10 cellular contexts compared by ENCODE assay signal in the genomic region with DNA sequence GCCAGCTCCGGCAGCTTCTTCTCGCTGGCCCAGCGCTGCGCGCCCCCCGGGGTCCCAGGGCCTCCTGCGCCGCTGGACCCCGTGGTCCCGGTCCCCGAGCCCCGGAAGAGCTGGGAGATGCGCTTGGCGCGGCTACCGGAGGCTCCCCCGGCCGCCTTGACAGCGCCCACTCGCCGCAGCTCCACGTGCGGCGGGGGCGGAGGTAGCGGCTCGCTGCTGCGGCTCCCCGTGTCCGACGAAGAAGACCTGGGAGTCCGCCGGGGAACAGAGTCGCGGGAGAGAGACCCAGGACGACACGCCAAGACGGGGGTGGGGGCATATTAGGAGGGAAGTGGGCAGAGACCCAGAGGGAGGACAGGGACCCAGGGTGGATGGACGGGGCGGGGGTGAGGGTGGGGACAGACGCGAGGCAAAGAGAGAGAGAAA. TPM values are rescaled to one million over a fixed set of nuclear protein-coding genes. Genes with fewer than 3 reads are reported as not detected.
DNase-seq lines count a peak whose midpoint lies in the region; ATAC-seq and TF ChIP-seq lines count a peak whose summit lies in the region.
"Had no signal": no experiment of that assay in that cellular context is flagged by ENCODE, and none has a peak within 500 bp of the region (broad histone marks: within the 10 kb centered on the region; RNA-seq: fewer than 3 reads in every experiment).

No MANE protein-coding gene starts in this region.

- H3K4me3 ChIP-seq in WI38 (ENCODE audit: low read depth, low read length): peak overlapping the region; percentile 43
- peak overlapping the region; percentile 79 for H3K4me3 ChIP-seq in hepatocyte
- H3K4me3 ChIP-seq in skin epidermis: peak overlapping the region; percentile 31 to 61 (median 50)
- H3K4me3 ChIP-seq in MG63: no peak overlapping the region; the same call in 1 of the 2 replicates

- H3K4me3 Mint-ChIP-seq in activated T-helper 2 cell treated with anti-CD3 and anti-CD28 coated beads, Interferon-gamma antibody, Interleukin-2, Interleukin-4, amounts not matched to agents 10 μg/mL and 5 μg/mL and 100 μg/mL, durations not matched to agents 14 hours and 24 hours and 36 hours (ENCODE audit: low read depth): no peak overlapping the region

- no peaks in the 10 kb centered on the region for H4K20me1 ChIP-seq in hepatocyte (ENCODE audit: insufficient read depth, poor library complexity, severe bottlenecking)

- H3K79me2 ChIP-seq in hepatocyte: no peaks in the 10 kb centered on the region

- peak overlapping the region; percentile 86 for H2AFZ ChIP-seq in hepatocyte

- no peak overlapping the region for H3K27ac Mint-ChIP-seq in activated T-helper 2 cell treated with anti-CD3 and anti-CD28 coated beads, Interferon-gamma antibody, Interleukin-2, Interleukin-4, amounts not matched to agents 10 μg/mL and 5 μg/mL and 100 μg/mL, durations not matched to agents 14 hours and 24 hours and 36 hours

- H3K36me3 Mint-ChIP-seq in activated T-helper 2 cell treated with anti-CD3 and anti-CD28 coated beads, Interferon-gamma antibody, Interleukin-2, Interleukin-4, amounts not matched to agents 10 μg/mL and 5 μg/mL and 100 μg/mL, durations not matched to agents 14 hours and 24 hours and 36 hours (ENCODE audit: low read depth): no peaks in the 10 kb centered on the region

- peaks cover 9% of the 10 kb centered on the region for H3K4me1 ChIP-seq in hepatocyte (ENCODE audit: insufficient read depth)

- H3K9me3 ChIP-seq in hepatocyte (ENCODE audit: low read depth) (no peaks in the 10 kb centered on the region), MG63 (no peaks in the 10 kb centered on the region)

- 3% methylated on average over 36 of the region's 42 CpGs for WGBS in hepatocyte (ENCODE audit: low lambda C conversion rate, missing lambda C conversion rate)

- intact Hi-C loops in activated T-helper 2 cell treated with anti-CD3 and anti-CD28 coated beads, Interferon-gamma antibody, Interleukin-2, Interleukin-4, amounts not matched to agents 10 μg/mL and 5 μg/mL and 100 μg/mL, durations not matched to agents 14 hours and 24 hours and 36 hours (cut with micrococcal nuclease): no loop called here

- DNase-seq in hepatocyte (ENCODE audit: low spot score) (no peak), MG63 (no peak), NCI-H524 (lab: John Stamatoyannopoulos, UW) (no peak), amygdala (lab: John Stamatoyannopoulos, UW) (no peak)
- no peak for DNase-seq in activated T-helper 2 cell treated with anti-CD3 and anti-CD28 coated beads, Interferon-gamma antibody, Interleukin-2, Interleukin-4, amounts not matched to agents 10 μg/mL and 5 μg/mL and 100 μg/mL, durations not matched to agents 14 hours and 24 hours and 36 hours (ENCODE audit: low spot score)

- peak overlapping the region; percentile 99 for H3K4me2 ChIP-seq in hepatocyte

- peaks cover 8% of the 10 kb centered on the region for H3K4me1 Mint-ChIP-seq in activated T-helper 2 cell treated with anti-CD3 and anti-CD28 coated beads, Interferon-gamma antibody, Interleukin-2, Interleukin-4, amounts not matched to agents 10 μg/mL and 5 μg/mL and 100 μg/mL, durations not matched to agents 14 hours and 24 hours and 36 hours (ENCODE audit: low read depth)

- no peaks in the 10 kb centered on the region for H3K9me3 Mint-ChIP-seq in activated T-helper 2 cell treated with anti-CD3 and anti-CD28 coated beads, Interferon-gamma antibody, Interleukin-2, Interleukin-4, amounts not matched to agents 10 μg/mL and 5 μg/mL and 100 μg/mL, durations not matched to agents 14 hours and 24 hours and 36 hours

- ATAC-seq in GM18909 (IDR thresholded peaks at IDR 0.05; ENCODE audit: poor library complexity, unreplicated experiment): peak; percentile 13

- H3K27ac ChIP-seq in hepatocyte (no peak overlapping the region), skin epidermis (peak overlapping the region; percentile 17 to 86 (median 74))

- H3K27me3 ChIP-seq in hepatocyte (peaks cover 10% of the 10 kb centered on the region), MG63 (no peaks in the 10 kb centered on the region)

- no peaks in the 10 kb centered on the region for H3K36me3 ChIP-seq in hepatocyte (replicated peaks; ENCODE audit: insufficient read depth, low read depth)
- H3K36me3 ChIP-seq in MG63: no peaks in the 10 kb centered on the region

- H3K27me3 Mint-ChIP-seq in activated T-helper 2 cell treated with anti-CD3 and anti-CD28 coated beads, Interferon-gamma antibody, Interleukin-2, Interleukin-4, amounts not matched to agents 10 μg/mL and 5 μg/mL and 100 μg/mL, durations not matched to agents 14 hours and 24 hours and 36 hours (ENCODE audit: low read depth): peaks cover 3% of the 10 kb centered on the region

- TF ChIP-seq CTCF in WI38 (IDR thresholded peaks at IDR 0.05; ENCODE audit: low read depth, low read length) (no peak), hepatocyte (IDR thresholded peaks at IDR 0.05; ENCODE audit: poor library complexity) (no peak)

- H3K9me2 ChIP-seq in hepatocyte (replicated peaks; ENCODE audit: insufficient read depth): no peaks in the 10 kb centered on the region

RNA-seq across cellular contexts. Expression of gene RASIP1, which starts 1.0 kb away (rescaled TPM):
- total RNA-seq in hepatocyte: 1.1 and 4.2 TPM in 2 replicates
- 1.9 and 3.6 TPM in 2 replicates for polyA plus RNA-seq in hepatocyte
- 0.72 TPM in 1 of 2 replicates, not detected in the other for total RNA-seq in MG63 (2014; rRNA removed; shearing (Covaris generic); ENCODE audit: low replicate concordance)
- 0.57 and 1.0 TPM in 2 replicates for total RNA-seq in activated T-helper 2 cell treated with anti-CD3 and anti-CD28 coated beads, Interferon-gamma antibody, Interleukin-2, Interleukin-4, amounts not matched to agents 10 μg/mL and 5 μg/mL and 100 μg/mL, durations not matched to agents 14 hours and 24 hours and 36 hours

RNA-seq across cellular contexts. Expression of gene IZUMO1, which starts 7.3 kb away (rescaled TPM):
- total RNA-seq in hepatocyte: 0.40 and 0.57 TPM in 2 replicates
- 0.52 and 1.3 TPM in 2 replicates for polyA plus RNA-seq in hepatocyte
- total RNA-seq in MG63 (2014; rRNA removed; shearing (Covaris generic); ENCODE audit: low replicate concordance): not detected in 2 replicates
- total RNA-seq in activated T-helper 2 cell treated with anti-CD3 and anti-CD28 coated beads, Interferon-gamma antibody, Interleukin-2, Interleukin-4, amounts not matched to agents 10 μg/mL and 5 μg/mL and 100 μg/mL, durations not matched to agents 14 hours and 24 hours and 36 hours: 0.21 TPM in 1 of 2 replicates, not detected in the other

RNA-seq across cellular contexts. Expression of gene FUT1, which starts 13.0 kb away (rescaled TPM):
- total RNA-seq in hepatocyte: 2.4 TPM in 2 replicates
- polyA plus RNA-seq in hepatocyte: 4.3 and 5.2 TPM in 2 replicates
- 0.07 and 0.16 TPM in 2 replicates for total RNA-seq in MG63 (2014; rRNA removed; shearing (Covaris generic); ENCODE audit: low replicate concordance)
- 0.27 and 0.64 TPM in 2 replicates for total RNA-seq in activated T-helper 2 cell treated with anti-CD3 and anti-CD28 coated beads, Interferon-gamma antibody, Interleukin-2, Interleukin-4, amounts not matched to agents 10 μg/mL and 5 μg/mL and 100 μg/mL, durations not matched to agents 14 hours and 24 hours and 36 hours

RNA-seq across cellular contexts. Expression of gene FGF21, which starts 15.9 kb away (rescaled TPM):
- total RNA-seq in hepatocyte: not detected in 2 replicates
- polyA plus RNA-seq in hepatocyte: not detected in 2 replicates
- not detected in 2 replicates for total RNA-seq in MG63 (2014; rRNA removed; shearing (Covaris generic); ENCODE audit: low replicate concordance)
- not detected in 2 replicates for total RNA-seq in activated T-helper 2 cell treated with anti-CD3 and anti-CD28 coated beads, Interferon-gamma antibody, Interleukin-2, Interleukin-4, amounts not matched to agents 10 μg/mL and 5 μg/mL and 100 μg/mL, durations not matched to agents 14 hours and 24 hours and 36 hours
- total RNA-seq: NCI-H460, omental fat pad had no signal

RNA-seq across cellular contexts. Expression of gene MAMSTR, which starts 19.9 kb away (rescaled TPM):
- 2.2 and 2.3 TPM in 2 replicates for total RNA-seq in hepatocyte
- 5.2 and 7.5 TPM in 2 replicates for polyA plus RNA-seq in hepatocyte
- total RNA-seq in MG63 (2014; rRNA removed; shearing (Covaris generic); ENCODE audit: low replicate concordance): 0.79 TPM in 1 of 2 replicates, not detected in the other
- total RNA-seq in activated T-helper 2 cell treated with anti-CD3 and anti-CD28 coated beads, Interferon-gamma antibody, Interleukin-2, Interleukin-4, amounts not matched to agents 10 μg/mL and 5 μg/mL and 100 μg/mL, durations not matched to agents 14 hours and 24 hours and 36 hours: 1.2 and 1.3 TPM in 2 replicates
